8 cellular contexts compared by ENCODE assay signal in genomic region chr19:57527136-57527881, GRCh38. TPM values are rescaled to one million over a fixed set of nuclear protein-coding genes. Genes with fewer than 3 reads are reported as not detected.
DNase-seq lines count a peak whose midpoint lies in the region; ATAC-seq and TF ChIP-seq lines count a peak whose summit lies in the region.

Gene ZNF549 (plus strand): TSS chr19:57527356. CDS start chr19:57527574, 218 bp downstream.

- no peaks in the 10 kb centered on the region for H4K20me1 ChIP-seq in OCI-LY1 (ENCODE audit: insufficient read depth, low read length)

- H3K27ac ChIP-seq in OCI-LY1 (ENCODE audit: low read depth, low read length, poor library complexity, severe bottlenecking) (no peak within 1 kb of the TSS), mucosa of rectum (ENCODE audit: low read depth in 2 of 2, low read length in 2 of 2) (peak within 1 kb of the TSS; percentile 74 to 85)

- TF ChIP-seq CTCF in GM20000 (IDR thresholded peaks at IDR 0.05; ENCODE audit: extremely low read depth, missing control alignments) = no peak
- no peak for TF ChIP-seq CTCF in OCI-LY1 (IDR thresholded peaks at IDR 0.05; ENCODE audit: low read length)

- DNase-seq in COLO829 (ENCODE audit: low spot score) = peak; percentile 95
- peak; percentile 91 for DNase-seq in GM20000 (ENCODE audit: low spot score)
- peak; percentile 54 for DNase-seq in HS-5 (ENCODE audit: low read depth)
- peak; percentile 83 for DNase-seq in activated T-cell treated with anti-CD3 and anti-CD28 coated beads for 48 hours (ENCODE audit: low read depth)
- peak; percentile 82 for DNase-seq in stimulated activated CD8-positive, alpha-beta memory T cell treated with anti-CD3 and anti-CD28 coated beads, Interleukin-4, amount 100 ng/mL, for 24 hours (ENCODE audit: low read depth)

- H3K9me2 ChIP-seq in OCI-LY1 (ENCODE audit: low read depth, low read length) = no peaks in the 10 kb centered on the region

- no peaks in the 10 kb centered on the region for H3F3A ChIP-seq in OCI-LY1 (ENCODE audit: insufficient read depth, low read length)

- peak within 1 kb of the TSS; percentile 98 for H3K4me3 ChIP-seq in OCI-LY1 (ENCODE audit: low read depth, low read length, poor library complexity, severe bottlenecking)
- peak within 1 kb of the TSS; percentile 84 to 88 for H3K4me3 ChIP-seq in mucosa of rectum (ENCODE audit: low read length in 2 of 2)

- H3K4me1 ChIP-seq in OCI-LY1 (ENCODE audit: insufficient read depth, low read length, severe bottlenecking) (peaks cover 8% of the 10 kb centered on the region), mucosa of rectum (ENCODE audit: control insufficient read depth in 2 of 2, insufficient read depth in 2 of 2, low read length in 2 of 2) (peaks cover 4 to 7% of the 10 kb centered on the region in 2 donors)

- H3K9ac ChIP-seq in OCI-LY1 (ENCODE audit: low read length) (peak within 1 kb of the TSS; percentile 86), mucosa of rectum (ENCODE audit: low read depth in 1 of 2, low read length in 2 of 2) (peak within 1 kb of the TSS; percentile 72 to 83)

- H3K9me3 ChIP-seq in OCI-LY1 (ENCODE audit: low read length) (peaks cover 18% of the 10 kb centered on the region; the same call in 1 of the 2 replicates), mucosa of rectum (ENCODE audit: control insufficient read depth in 2 of 2, low read length in 2 of 2) (peaks cover 0 to 8% of the 10 kb centered on the region in 2 donors)

- H3K27me3 ChIP-seq in OCI-LY1 (ENCODE audit: insufficient read depth, low read length) (no peaks in the 10 kb centered on the region), mucosa of rectum (ENCODE audit: control insufficient read depth in 2 of 2, insufficient read depth in 2 of 2, low read length in 2 of 2) (no peaks in the 10 kb centered on the region)

- peak within 1 kb of the TSS; percentile 82 for H3K4me2 ChIP-seq in OCI-LY1 (ENCODE audit: low read length)

- H3K36me3 ChIP-seq in OCI-LY1 (ENCODE audit: insufficient read depth, low read length) = peaks cover 7% of the 10 kb centered on the region
- peaks cover 12% of the 10 kb centered on the region in 2 donors for H3K36me3 ChIP-seq in mucosa of rectum (ENCODE audit: control insufficient read depth in 2 of 2, insufficient read depth in 2 of 2, low read length in 2 of 2)

- peak within 1 kb of the TSS; percentile 46 for H2AFZ ChIP-seq in OCI-LY1 (ENCODE audit: low read length)

- 0 out of 2 replicates have a peak, but pooled peaks cover 6% of the 10 kb centered on the region for H3K79me2 ChIP-seq in OCI-LY1 (ENCODE audit: insufficient read depth, low read length)

- peak; percentile 100 for ATAC-seq in esophagus mucosa

RNA-seq across cellular contexts. Expression of gene ZNF549, which starts in this region (rescaled TPM):
- 1.6 TPM for total RNA-seq in esophagus mucosa
